1 cellular context compared by ENCODE assay signal in the genomic region with DNA sequence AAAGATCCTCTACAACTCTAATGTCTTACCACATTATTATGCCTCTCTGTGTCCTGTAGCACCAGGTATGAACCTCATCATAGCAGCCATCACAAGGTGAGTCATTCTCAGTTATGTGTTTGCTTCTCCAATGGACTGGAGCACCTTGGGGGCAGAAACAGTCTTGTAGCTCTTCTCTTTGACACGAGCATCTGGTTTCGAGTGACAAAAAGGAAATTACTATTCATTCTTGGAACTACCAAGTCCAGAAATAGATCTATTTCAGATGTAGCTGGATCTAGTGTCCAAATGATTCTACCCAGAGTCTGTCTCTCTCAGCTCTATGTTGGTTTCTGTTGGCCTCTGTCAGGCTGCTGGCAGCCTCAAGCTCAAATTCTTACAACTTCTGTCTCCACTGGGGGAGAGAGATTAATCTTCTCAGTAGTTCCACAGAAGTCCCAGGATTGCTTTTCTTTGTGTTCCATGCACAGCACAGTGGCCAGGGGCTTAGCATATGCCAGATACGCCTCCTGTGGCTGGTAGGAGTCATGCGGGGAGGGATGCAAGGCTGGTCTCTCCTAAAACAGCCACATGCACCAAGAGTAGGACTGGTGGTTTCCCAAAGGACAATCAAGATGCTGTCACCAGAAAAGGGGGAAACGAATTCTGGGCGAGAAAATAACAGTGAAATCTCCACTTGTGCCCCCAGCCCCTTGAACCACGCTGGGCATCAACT.
TF ChIP-seq lines count a peak whose summit lies in the region.

No MANE protein-coding gene starts in this region.

TF ChIP-seq in WTC11, 78 proteins besides CTCF, POLR2A, EP300 and RAD21 (continued from another document):
- TF ChIP-seq, protein P1, sequence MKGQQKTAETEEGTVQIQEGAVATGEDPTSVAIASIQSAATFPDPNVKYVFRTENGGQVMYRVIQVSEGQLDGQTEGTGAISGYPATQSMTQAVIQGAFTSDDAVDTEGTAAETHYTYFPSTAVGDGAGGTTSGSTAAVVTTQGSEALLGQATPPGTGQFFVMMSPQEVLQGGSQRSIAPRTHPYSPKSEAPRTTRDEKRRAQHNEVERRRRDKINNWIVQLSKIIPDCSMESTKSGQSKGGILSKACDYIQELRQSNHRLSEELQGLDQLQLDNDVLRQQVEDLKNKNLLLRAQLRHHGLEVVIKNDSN (CRISPR knock-in tag; IDR thresholded peaks at IDR 0.05): no peak
- TF ChIP-seq, protein P2, sequence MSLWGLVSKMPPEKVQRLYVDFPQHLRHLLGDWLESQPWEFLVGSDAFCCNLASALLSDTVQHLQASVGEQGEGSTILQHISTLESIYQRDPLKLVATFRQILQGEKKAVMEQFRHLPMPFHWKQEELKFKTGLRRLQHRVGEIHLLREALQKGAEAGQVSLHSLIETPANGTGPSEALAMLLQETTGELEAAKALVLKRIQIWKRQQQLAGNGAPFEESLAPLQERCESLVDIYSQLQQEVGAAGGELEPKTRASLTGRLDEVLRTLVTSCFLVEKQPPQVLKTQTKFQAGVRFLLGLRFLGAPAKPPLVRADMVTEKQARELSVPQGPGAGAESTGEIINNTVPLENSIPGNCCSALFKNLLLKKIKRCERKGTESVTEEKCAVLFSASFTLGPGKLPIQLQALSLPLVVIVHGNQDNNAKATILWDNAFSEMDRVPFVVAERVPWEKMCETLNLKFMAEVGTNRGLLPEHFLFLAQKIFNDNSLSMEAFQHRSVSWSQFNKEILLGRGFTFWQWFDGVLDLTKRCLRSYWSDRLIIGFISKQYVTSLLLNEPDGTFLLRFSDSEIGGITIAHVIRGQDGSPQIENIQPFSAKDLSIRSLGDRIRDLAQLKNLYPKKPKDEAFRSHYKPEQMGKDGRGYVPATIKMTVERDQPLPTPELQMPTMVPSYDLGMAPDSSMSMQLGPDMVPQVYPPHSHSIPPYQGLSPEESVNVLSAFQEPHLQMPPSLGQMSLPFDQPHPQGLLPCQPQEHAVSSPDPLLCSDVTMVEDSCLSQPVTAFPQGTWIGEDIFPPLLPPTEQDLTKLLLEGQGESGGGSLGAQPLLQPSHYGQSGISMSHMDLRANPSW (CRISPR knock-in tag; conservative IDR thresholded peaks at IDR 0.05; ENCODE audit: low read depth): no peak
- no peak for TF ChIP-seq TEAD4 (CRISPR knock-in tag; IDR thresholded peaks at IDR 0.05)
